ENCODE assay signal across 7 cellular contexts in the genomic region with DNA sequence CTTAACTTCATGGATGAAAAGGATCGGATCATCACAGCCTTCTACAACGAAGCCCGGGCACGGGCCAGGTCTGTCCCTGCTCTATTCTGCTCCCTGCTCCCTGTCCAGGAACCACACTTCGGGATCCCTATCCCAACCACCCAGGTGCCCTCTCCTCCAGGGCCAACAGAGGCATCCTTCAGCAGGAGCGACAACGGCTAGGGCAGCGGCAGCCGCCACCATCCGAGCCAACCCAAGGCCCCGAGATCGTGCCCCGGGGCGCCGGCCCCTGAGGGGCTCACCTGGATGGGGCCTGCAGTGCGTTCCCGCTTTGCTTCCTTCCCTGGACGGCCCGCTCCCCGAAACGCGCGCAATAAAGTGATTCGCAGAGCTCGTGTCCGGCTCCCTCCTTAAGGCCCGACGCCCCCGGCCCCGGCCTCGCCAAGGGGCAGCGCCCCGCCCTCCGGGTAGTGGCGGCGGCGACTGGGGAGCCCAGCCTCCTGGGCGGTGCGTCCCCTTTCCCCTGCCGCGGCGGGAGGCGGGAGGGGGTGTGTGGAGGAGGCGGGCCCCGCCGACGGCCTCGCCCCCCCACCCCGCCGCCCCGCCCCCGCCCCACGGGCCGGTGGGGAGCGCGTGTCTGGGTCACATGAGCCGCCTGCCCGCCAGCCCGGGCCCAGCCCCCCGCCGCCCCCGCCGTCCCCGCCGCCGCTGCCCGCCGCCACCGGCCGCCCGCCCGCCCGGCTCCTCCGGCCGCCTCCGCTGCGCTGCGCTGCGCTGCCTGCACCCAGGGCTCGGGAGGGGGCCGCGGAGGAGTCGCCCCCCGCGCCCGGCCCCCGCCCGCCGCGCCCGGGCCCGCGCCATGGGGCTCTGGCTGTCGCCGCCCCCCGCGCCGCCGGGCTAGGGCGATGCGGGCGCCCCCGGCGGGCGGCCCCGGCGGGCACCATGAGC. TPM values are rescaled to one million over a fixed set of nuclear protein-coding genes. Genes with fewer than 3 reads are reported as not detected.
DNase-seq lines count a peak whose midpoint lies in the region; ATAC-seq lines count a peak whose summit lies in the region.

A gene with protein sequence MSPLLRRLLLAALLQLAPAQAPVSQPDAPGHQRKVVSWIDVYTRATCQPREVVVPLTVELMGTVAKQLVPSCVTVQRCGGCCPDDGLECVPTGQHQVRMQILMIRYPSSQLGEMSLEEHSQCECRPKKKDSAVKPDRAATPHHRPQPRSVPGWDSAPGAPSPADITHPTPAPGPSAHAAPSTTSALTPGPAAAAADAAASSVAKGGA (plus strand): TSS at position 672 of the 927 bp plus-strand sequence. CDS start 250 bp downstream, at position 922.

- intact Hi-C loops in right cardiac atrium (cut with DNase I), result no loop called here

- H3K9me3 ChIP-seq in right cardiac atrium (ENCODE audit: control insufficient read depth, low read length), result no peaks in the 10 kb centered on the region

- no peaks in the 10 kb centered on the region for H3K27me3 ChIP-seq in right cardiac atrium (ENCODE audit: control insufficient read depth, insufficient read depth)

- H3K27ac ChIP-seq in right cardiac atrium (ENCODE audit: low read length), result peak within 1 kb of the TSS; percentile 81

- WGBS in right cardiac atrium, result 2% methylated on average over 104 of the region's 107 CpGs

- DNase-seq in T-helper 1 cell, result peak; percentile 60 to 78 (median 61)
- peak in 47 of 58 donors; percentile 26 to 74 (median 57) for DNase-seq in anterior cingulate cortex (lab: John Stamatoyannopoulos, UW)
- DNase-seq in right cardiac atrium, result peak; percentile 85 to 95 (median 93)
- peak; percentile 70 for DNase-seq in putamen (ENCODE audit: low spot score)

- H3K4me3 ChIP-seq in right cardiac atrium (ENCODE audit: low read length), result peak within 1 kb of the TSS; percentile 94

- no peaks in the 10 kb centered on the region for H3K4me1 ChIP-seq in right cardiac atrium (ENCODE audit: control insufficient read depth, insufficient read depth, low read length)

- ATAC-seq in GM18502 (IDR thresholded peaks at IDR 0.05; ENCODE audit: poor library complexity, unreplicated experiment), result peak; percentile 37
- peak; percentile 27 for ATAC-seq in HG03571 (IDR thresholded peaks at IDR 0.05; ENCODE audit: unreplicated experiment)
- peak; percentile 65 to 67 for ATAC-seq in right cardiac atrium
- ATAC-seq in HG03095 (IDR thresholded peaks at IDR 0.05; ENCODE audit: unreplicated experiment), result no peak

RNA-seq across cellular contexts. Expression of the gene that starts here (rescaled TPM):
- 100 to 1,000 TPM; 290 to 377 (median 344) TPM for total RNA-seq in right cardiac atrium
- polyA plus RNA-seq in right cardiac atrium, result 340 TPM
